Comparison of ENCODE assay signal across 33 cellular contexts in the genomic region with DNA sequence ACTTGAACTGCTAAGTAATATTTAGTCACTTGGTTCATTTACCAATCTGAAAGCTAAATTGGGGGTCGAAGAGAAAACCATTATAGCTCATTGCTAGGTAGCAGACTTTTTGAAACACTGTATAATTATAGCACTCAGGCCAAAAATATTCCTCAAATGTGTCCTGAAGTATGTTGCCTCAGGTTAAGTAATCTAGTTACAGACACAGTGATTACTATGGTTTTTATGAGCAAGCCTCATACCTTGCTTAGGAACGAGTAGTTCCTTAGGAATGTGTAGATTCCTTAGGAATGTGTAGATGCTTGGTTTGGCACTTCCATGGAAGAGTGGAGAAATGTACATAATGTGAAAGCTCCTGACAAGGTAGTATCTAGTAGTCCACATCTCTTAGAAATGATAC.
A peak's percentile ranks its signal among the peaks of the same experiment; 100 is the strongest.
DNase-seq lines count a peak whose midpoint lies in the region; ATAC-seq, FAIRE-seq and TF ChIP-seq lines count a peak whose summit lies in the region.
"Had no signal": no experiment of that assay in that cellular context is flagged by ENCODE, and none has a peak within 500 bp of the region (broad histone marks: within the 10 kb centered on the region; RNA-seq: fewer than 3 reads in every experiment).

No MANE protein-coding gene starts in this region.

- H3K4me3 ChIP-seq in cardiac muscle cell (no peak overlapping the region), left ventricle myocardium inferior (no peak overlapping the region), epithelial cell of esophagus (ENCODE audit: low read length) (no peak overlapping the region), smooth muscle cell (no peak overlapping the region)
- H3K4me3 ChIP-seq: ascending aorta, neural progenitor cell, pancreas, skin epidermis had no signal

- no peak for FAIRE-seq in RCC 7860 (lab: Jason Lieb, UNC)
- FAIRE-seq: endometrium, frontal cortex, H54, pancreas, urothelium cell line had no signal

- H4K20me1 ChIP-seq in smooth muscle cell (ENCODE audit: low read depth) = no peaks in the 10 kb centered on the region

- no peak overlapping the region for H3K27ac Mint-ChIP-seq in activated CD4-positive, alpha-beta T cell treated with anti-CD3 and anti-CD28 coated beads, Interleukin-2, amount 10 ng/mL, durations not matched to agents 24 days and 14 days
- H3K27ac Mint-ChIP-seq: activated CD4-positive, alpha-beta T cell treated with anti-CD3 and anti-CD28 coated beads, Interleukin-2, amount 10 ng/mL, durations not matched to agents 7 days and 5 days; activated T-cell treated with anti-CD3 and anti-CD28 coated beads, Interleukin-2, amount 50 U/mL, for 24 hours; CD14-positive monocyte; neural progenitor cell had no signal

- H3K9me3 Mint-ChIP-seq in activated CD4-positive, alpha-beta T cell treated with anti-CD3 and anti-CD28 coated beads, Interleukin-2, amount 10 ng/mL, durations not matched to agents 24 days and 14 days = no peaks in the 10 kb centered on the region
- H3K9me3 Mint-ChIP-seq: activated CD4-positive, alpha-beta T cell treated with anti-CD3 and anti-CD28 coated beads, Interleukin-2, amount 10 ng/mL, durations not matched to agents 7 days and 5 days; activated T-cell treated with anti-CD3 and anti-CD28 coated beads, Interleukin-2, amount 50 U/mL, for 24 hours had no signal

- H2AFZ ChIP-seq in smooth muscle cell (ENCODE audit: low read depth) = no peak overlapping the region
- H2AFZ ChIP-seq: neural progenitor cell had no signal

- H3K79me2 ChIP-seq in smooth muscle cell (ENCODE audit: low read depth) = no peaks in the 10 kb centered on the region

- TF ChIP-seq CTCF in cardiac muscle cell (IDR thresholded peaks at IDR 0.05; ENCODE audit: low read depth, low read length) (no peak), left ventricle myocardium inferior (IDR thresholded peaks at IDR 0.05; ENCODE audit: borderline replicate concordance) (no peak), epithelial cell of esophagus (IDR thresholded peaks at IDR 0.05; ENCODE audit: insufficient read depth, low read depth, low read length, missing control alignments) (no peak), smooth muscle cell (IDR thresholded peaks at IDR 0.05; ENCODE audit: borderline replicate concordance, insufficient read depth, poor library complexity, severe bottlenecking) (no peak)

- H3K27ac ChIP-seq in cardiac muscle cell (peak overlapping the region; percentile 95), left ventricle myocardium inferior (replicated peaks) (no peak overlapping the region), smooth muscle cell (ENCODE audit: low read depth) (peak overlapping the region; percentile 53)
- H3K27ac ChIP-seq: ascending aorta, neural progenitor cell, pancreas, skin epidermis had no signal

- H3K36me3 ChIP-seq in cardiac muscle cell (no peaks in the 10 kb centered on the region), left ventricle myocardium inferior (no peaks in the 10 kb centered on the region), smooth muscle cell (ENCODE audit: low read depth) (no peaks in the 10 kb centered on the region)
- H3K36me3 ChIP-seq: ascending aorta, neural progenitor cell, pancreas had no signal

- H3K4me1 ChIP-seq in cardiac muscle cell (ENCODE audit: low read depth) = peaks cover 50% of the 10 kb centered on the region
- no peaks in the 10 kb centered on the region for H3K4me1 ChIP-seq in left ventricle myocardium inferior
- peaks cover 3% of the 10 kb centered on the region for H3K4me1 ChIP-seq in smooth muscle cell (ENCODE audit: low read depth)
- H3K4me1 ChIP-seq: ascending aorta, pancreas had no signal

- DNase-seq in cardiac muscle cell (ENCODE audit: low read depth in 1 of 2, low spot score in 1 of 2) (no peak), left ventricle myocardium inferior (no peak), RCC 7860 (ENCODE audit: low spot score) (peak; percentile 65), epithelial cell of esophagus (ENCODE audit: low read depth) (peak; percentile 68), smooth muscle cell (lab: John Stamatoyannopoulos, UW; ENCODE audit: unreplicated experiment) (no peak)
- no peak for DNase-seq in activated CD4-positive, alpha-beta T cell treated with anti-CD3 and anti-CD28 coated beads, Interleukin-2, amount 10 ng/mL, durations not matched to agents 24 days and 14 days
- DNase-seq: 8988T; activated CD4-positive, alpha-beta T cell treated with anti-CD3 and anti-CD28 coated beads, Interleukin-2, amount 10 ng/mL, durations not matched to agents 7 days and 5 days; activated gamma-delta T cell; activated T-cell treated with anti-CD3 and anti-CD28 coated beads, Interleukin-2, amount 50 U/mL, for 24 hours; Calu3; DND-41; left cardiac atrium; NCI-H1436; NCI-H2081; NCI-H526 treated with DMSO at 0.1 percent for 48 hours; pancreas; retina; stimulated activated CD4-positive, alpha-beta T cell treated with anti-CD3 and anti-CD28 coated beads, Interleukin-1b, Interleukin-23, amount 100 ng/mL, for 48 hours; stimulated activated naive CD8-positive, alpha-beta T cell treated with anti-CD3 and anti-CD28 coated beads, Interleukin-15, Interleukin-2, amounts not matched to agents 100 U/mL and 50 U/mL, for 24 hours; T1000 had no signal

- H3K4me2 ChIP-seq in smooth muscle cell = no peak overlapping the region
- H3K4me2 ChIP-seq: neural progenitor cell had no signal

- H3K36me3 Mint-ChIP-seq in activated CD4-positive, alpha-beta T cell treated with anti-CD3 and anti-CD28 coated beads, Interleukin-2, amount 10 ng/mL, durations not matched to agents 24 days and 14 days (ENCODE audit: low read depth) = no peaks in the 10 kb centered on the region
- H3K36me3 Mint-ChIP-seq: CD14-positive monocyte, neural progenitor cell had no signal

- no peaks in the 10 kb centered on the region for H3K27me3 Mint-ChIP-seq in activated CD4-positive, alpha-beta T cell treated with anti-CD3 and anti-CD28 coated beads, Interleukin-2, amount 10 ng/mL, durations not matched to agents 24 days and 14 days

- intact Hi-C loops in left ventricle myocardium inferior (cut with micrococcal nuclease) = no loop called here
- intact Hi-C loops in activated CD4-positive, alpha-beta T cell treated with anti-CD3 and anti-CD28 coated beads, Interleukin-2, amount 10 ng/mL, durations not matched to agents 24 days and 14 days (cut with micrococcal nuclease) = no loop called here

- H3K4me1 Mint-ChIP-seq in activated CD4-positive, alpha-beta T cell treated with anti-CD3 and anti-CD28 coated beads, Interleukin-2, amount 10 ng/mL, durations not matched to agents 24 days and 14 days = no peaks in the 10 kb centered on the region
- H3K4me1 Mint-ChIP-seq: activated CD4-positive, alpha-beta T cell treated with anti-CD3 and anti-CD28 coated beads, Interleukin-2, amount 10 ng/mL, durations not matched to agents 7 days and 5 days; CD14-positive monocyte; central memory CD8-positive, alpha-beta T cell; neural progenitor cell had no signal

- H3K9ac ChIP-seq in smooth muscle cell (ENCODE audit: low read depth) = no peak overlapping the region
- H3K9ac ChIP-seq: neural progenitor cell had no signal

- H3K9me3 ChIP-seq in cardiac muscle cell (ENCODE audit: low read depth) (no peaks in the 10 kb centered on the region), left ventricle myocardium inferior (replicated peaks) (no peaks in the 10 kb centered on the region), smooth muscle cell (replicated peaks; ENCODE audit: low read depth) (no peaks in the 10 kb centered on the region)
- H3K9me3 ChIP-seq: ascending aorta, pancreas had no signal

- ATAC-seq in GM18498 (IDR thresholded peaks at IDR 0.05; ENCODE audit: unreplicated experiment) (no peak), GM21529 (IDR thresholded peaks at IDR 0.05; ENCODE audit: unreplicated experiment) (no peak)
- ATAC-seq: left cardiac atrium; Panc1; pancreas; stimulated activated naive CD8-positive, alpha-beta T cell treated with anti-CD3 and anti-CD28 coated beads, Interleukin-15, Interleukin-2, amounts not matched to agents 100 U/mL and 50 U/mL, for 24 hours had no signal

- no peak overlapping the region for H3K4me3 Mint-ChIP-seq in activated CD4-positive, alpha-beta T cell treated with anti-CD3 and anti-CD28 coated beads, Interleukin-2, amount 10 ng/mL, durations not matched to agents 24 days and 14 days
- H3K4me3 Mint-ChIP-seq: activated CD4-positive, alpha-beta T cell treated with anti-CD3 and anti-CD28 coated beads, Interleukin-2, amount 10 ng/mL, durations not matched to agents 7 days and 5 days; activated T-cell treated with anti-CD3 and anti-CD28 coated beads, Interleukin-2, amount 50 U/mL, for 24 hours; CD14-positive monocyte; central memory CD8-positive, alpha-beta T cell; neural progenitor cell had no signal

- H3K27me3 ChIP-seq in cardiac muscle cell (no peaks in the 10 kb centered on the region), left ventricle myocardium inferior (ENCODE audit: low read depth) (no peaks in the 10 kb centered on the region), smooth muscle cell (ENCODE audit: low read depth) (no peaks in the 10 kb centered on the region)
- H3K27me3 ChIP-seq: ascending aorta, neural progenitor cell, pancreas had no signal

- no peaks in the 10 kb centered on the region for H3F3A ChIP-seq in smooth muscle cell (ENCODE audit: low read depth)

- WGBS in smooth muscle cell (ENCODE audit: low lambda C conversion rate) = 47% methylated on average over 2 of the region's 2 CpGs

Comparison
In these comparisons a context has a peak if more than half of its experiments do, and no peak if none do; other contexts are left out.
1. DNase-seq: peak in RCC 7860 (single experiment) and epithelial cell of esophagus (single experiment); none in cardiac muscle cell (0 of 2), left ventricle myocardium inferior (single experiment), smooth muscle cell (single experiment) and activated CD4-positive, alpha-beta T cell treated with anti-CD3 and anti-CD28 coated beads, Interleukin-2, amount 10 ng/mL, durations not matched to agents 24 days and 14 days (single experiment).